In genomic region chr15:63194291-63194681, GRCh38 we compare ENCODE assay signal across 9 cellular contexts. TPM values are rescaled to one million over a fixed set of nuclear protein-coding genes. Genes with fewer than 3 reads are reported as not detected.
DNase-seq lines count a peak whose midpoint lies in the region; ATAC-seq and TF ChIP-seq lines count a peak whose summit lies in the region.
"Had no signal": no experiment of that assay in that cellular context is flagged by ENCODE, and none has a peak within 500 bp of the region (broad histone marks: within the 10 kb centered on the region; RNA-seq: fewer than 3 reads in every experiment).

No MANE protein-coding gene starts in this region.

- no peaks in the 10 kb centered on the region for H3K9me2 ChIP-seq in Loucy (replicated peaks; ENCODE audit: low read depth, low read length)
- no peaks in the 10 kb centered on the region for H3K9me2 ChIP-seq in PC-9 (ENCODE audit: insufficient read depth)

- H4K20me1 ChIP-seq in DND-41 (ENCODE audit: insufficient read depth, low read length) = 0 out of 2 replicates have a peak, but pooled peaks cover 3% of the 10 kb centered on the region
- H4K20me1 ChIP-seq in Loucy (ENCODE audit: insufficient read depth, low read length, poor library complexity, severe bottlenecking) = peaks cover 40% of the 10 kb centered on the region
- no peaks in the 10 kb centered on the region for H4K20me1 ChIP-seq in PC-9 (ENCODE audit: insufficient read depth)

- POLR2A ChIA-PET in PC-9 (lab: Charles Lee; ENCODE audit: unreplicated experiment) = no interaction called here

- H3K9me3 ChIP-seq in DND-41 (ENCODE audit: insufficient read depth, low read length, severe bottlenecking) (no peaks in the 10 kb centered on the region), Loucy (ENCODE audit: insufficient read depth, low read depth, low read length) (no peaks in the 10 kb centered on the region), colonic mucosa (no peaks in the 10 kb centered on the region), PC-9 (ENCODE audit: insufficient read depth, low read depth) (no peaks in the 10 kb centered on the region)

- H3K4me1 ChIP-seq in DND-41 (ENCODE audit: insufficient read depth, low read length) (peaks cover 61% of the 10 kb centered on the region), Loucy (ENCODE audit: insufficient read depth, low read length, poor library complexity, severe bottlenecking) (peaks cover 78% of the 10 kb centered on the region), colonic mucosa (no peaks in the 10 kb centered on the region), rectal smooth muscle tissue (ENCODE audit: control insufficient read depth, insufficient read depth, low read length) (peaks cover 18% of the 10 kb centered on the region), PC-9 (replicated peaks; ENCODE audit: insufficient read depth) (peaks cover 34% of the 10 kb centered on the region)

- intact Hi-C loops in colonic mucosa (cut with DNase I) (no loop called here), PC-9 (cut with micrococcal nuclease; ENCODE audit: unreplicated experiment) (no loop called here)

- peak overlapping the region; percentile 42 for H3K9ac ChIP-seq in DND-41 (ENCODE audit: low read depth, low read length)
- peak overlapping the region; percentile 66 for H3K9ac ChIP-seq in Loucy (ENCODE audit: low read depth, low read length, poor library complexity, severe bottlenecking)
- H3K9ac ChIP-seq in colonic mucosa (ENCODE audit: low read depth in 2 of 2, low read length in 2 of 2) = no peak overlapping the region
- no peak overlapping the region for H3K9ac ChIP-seq in rectal smooth muscle tissue (ENCODE audit: low read length)

- DNase-seq in DND-41 = no peak
- no peak for DNase-seq in colonic mucosa
- no peak for DNase-seq in stimulated activated naive CD4-positive, alpha-beta T cell (lab: John Stamatoyannopoulos, UW)
- no peak for DNase-seq in PC-9
- DNase-seq in activated CD8-positive, alpha-beta memory T cell treated with anti-CD3 and anti-CD28 coated beads for 24 hours = no peak
- DNase-seq: kidney had no signal

- peak overlapping the region; percentile 92 for H3K27ac ChIP-seq in DND-41 (ENCODE audit: low read length)
- H3K27ac ChIP-seq in colonic mucosa = peak overlapping the region; percentile 10
- H3K27ac ChIP-seq in rectal smooth muscle tissue (ENCODE audit: low read depth, low read length) = peak overlapping the region; percentile 51
- no peak overlapping the region for H3K27ac ChIP-seq in PC-9

- H2AFZ ChIP-seq in DND-41 (ENCODE audit: low read depth, low read length) = no peak overlapping the region
- H2AFZ ChIP-seq in Loucy (ENCODE audit: low read length) = no peak overlapping the region
- no peak overlapping the region for H2AFZ ChIP-seq in PC-9

- BruUV-seq in PC-9 (replicated peaks; lab: Mats Ljungman, UMichigan) = no TSS peak

- H3K36me3 ChIP-seq in DND-41 (ENCODE audit: insufficient read depth, low read length) (no peaks in the 10 kb centered on the region; the same call in 1 of the 2 replicates), Loucy (ENCODE audit: insufficient read depth, low read length) (no peaks in the 10 kb centered on the region), colonic mucosa (no peaks in the 10 kb centered on the region), rectal smooth muscle tissue (ENCODE audit: control insufficient read depth, insufficient read depth, low read length) (no peaks in the 10 kb centered on the region), PC-9 (ENCODE audit: low read depth) (no peaks in the 10 kb centered on the region)

- H3F3A ChIP-seq in Loucy (ENCODE audit: low read depth) (peaks cover 9% of the 10 kb centered on the region), PC-9 (ENCODE audit: insufficient read depth, low read depth) (peaks cover 13% of the 10 kb centered on the region)

- H3K27me3 ChIP-seq in DND-41 (ENCODE audit: insufficient read depth, low read length, poor library complexity) (no peaks in the 10 kb centered on the region), Loucy (ENCODE audit: insufficient read depth, low read length, poor library complexity, severe bottlenecking) (no peaks in the 10 kb centered on the region), colonic mucosa (no peaks in the 10 kb centered on the region), rectal smooth muscle tissue (ENCODE audit: control insufficient read depth, insufficient read depth, low read length) (no peaks in the 10 kb centered on the region), PC-9 (ENCODE audit: insufficient read depth, low read depth) (no peaks in the 10 kb centered on the region)

- H3K4me2 ChIP-seq in DND-41 (ENCODE audit: insufficient read depth, low read length) (peak overlapping the region; percentile 97), Loucy (ENCODE audit: low read depth, low read length, poor library complexity, severe bottlenecking) (peak overlapping the region; percentile 74), PC-9 (no peak overlapping the region)

- CTCF ChIA-PET in PC-9 (lab: Charles Lee) = no interaction called here

- TF ChIP-seq CTCF in DND-41 (IDR thresholded peaks at IDR 0.05; ENCODE audit: borderline replicate concordance, extremely low read depth, low read length, poor library complexity, severe bottlenecking) (no peak), Loucy (conservative IDR thresholded peaks at IDR 0.05; ENCODE audit: low read length) (no peak), colonic mucosa (IDR thresholded peaks at IDR 0.05) (no peak), PC-9 (conservative IDR thresholded peaks at IDR 0.05) (no peak)

- H3K79me2 ChIP-seq in DND-41 (ENCODE audit: insufficient read depth, low read length) = peaks cover 94% of the 10 kb centered on the region
- peaks cover 93% of the 10 kb centered on the region for H3K79me2 ChIP-seq in Loucy (ENCODE audit: insufficient read depth, low read length)
- H3K79me2 ChIP-seq in PC-9 (ENCODE audit: low read depth) = peaks cover 49% of the 10 kb centered on the region

- H3K4me3 ChIP-seq in DND-41 (ENCODE audit: low read depth in 1 of 2, low read length in 2 of 2) (peak overlapping the region in 1 of 2 experiments; percentile 49; a peak in 2 of 4 replicates), Loucy (ENCODE audit: low read length, poor library complexity, severe bottlenecking) (peak overlapping the region; percentile 88), colonic mucosa (no peak overlapping the region), rectal smooth muscle tissue (ENCODE audit: low read length) (no peak overlapping the region), PC-9 (no peak overlapping the region)

- no peak for ATAC-seq in DND-41 (ENCODE audit: insufficient read depth, low read depth)
- ATAC-seq in HG03175 (IDR thresholded peaks at IDR 0.05; ENCODE audit: unreplicated experiment) = no peak

RNA-seq across cellular contexts. Expression of gene RAB8B, which starts 4.9 kb away (rescaled TPM):
- total RNA-seq in colonic mucosa (10 to 100 TPM in 1 of 2 donors, 1 to 10 TPM in 1; 7.4 to 18.0 TPM), PC-9 (2021) (19.3 and 20.9 TPM in 2 replicates)

RNA-seq across cellular contexts. Expression of gene RPS27L, which starts 37.0 kb away (rescaled TPM):
- total RNA-seq in colonic mucosa (100 to 1,000 TPM; 205 to 269 TPM), PC-9 (2021) (59.7 and 77.0 TPM in 2 replicates)

Comparison
In these comparisons a context has a peak if more than half of its experiments do, and no peak if none do; other contexts are left out.
1. H3K9ac ChIP-seq: peak in DND-41 (single experiment) and Loucy (single experiment); none in colonic mucosa (0 of 2) and rectal smooth muscle tissue (single experiment).